In the genomic region with DNA sequence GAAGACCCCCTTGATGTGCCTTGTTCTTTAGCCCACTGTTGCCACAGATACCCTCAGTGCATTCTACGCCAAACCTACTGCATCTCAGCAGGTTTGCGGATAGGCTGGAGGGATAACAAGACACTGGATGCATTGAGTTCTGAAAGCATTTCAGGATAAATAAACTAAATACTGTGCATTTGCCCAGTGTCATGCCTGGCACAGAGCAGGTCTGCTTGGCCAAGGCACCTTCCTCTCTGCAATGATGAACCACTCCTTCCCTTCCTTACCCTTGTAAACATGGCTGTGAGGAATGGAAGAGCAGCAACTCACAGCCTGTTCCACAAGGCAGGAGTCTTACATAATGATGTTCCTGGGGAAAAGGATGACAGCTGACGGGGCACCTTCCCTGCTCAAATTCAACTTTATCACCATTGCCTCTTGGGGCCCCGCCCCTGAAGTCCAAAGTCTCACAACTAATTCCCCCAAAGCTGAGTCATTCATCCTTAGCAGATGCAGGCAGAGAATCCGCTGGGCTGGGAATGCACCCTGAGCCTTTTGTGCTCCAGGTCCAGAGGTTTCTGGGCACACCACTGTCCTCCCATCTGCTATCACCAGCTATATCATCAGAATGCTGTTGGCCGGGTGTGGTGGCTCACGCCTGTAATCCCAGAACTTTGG, we compare ENCODE assay signal across 15 cellular contexts.
DNase-seq lines count a peak whose midpoint lies in the region; ATAC-seq and TF ChIP-seq lines count a peak whose summit lies in the region.
"Had no signal": no experiment of that assay in that cellular context is flagged by ENCODE, and none has a peak within 500 bp of the region (broad histone marks: within the 10 kb centered on the region; RNA-seq: fewer than 3 reads in every experiment).

No MANE protein-coding gene starts in this region.

- H3K36me3 Mint-ChIP-seq in stimulated activated naive B cell treated with anti-CD40 and anti-IgM and Interleukin-4, amounts not matched to agents 10 μg/mL and 1 μg/mL and 100 μg/mL, for 72 hours, result peaks cover 16 to 26% of the 10 kb centered on the region in 2 donors
- H3K36me3 Mint-ChIP-seq: IgD-negative memory B cell had no signal

- peaks cover 8 to 13% of the 10 kb centered on the region in 2 donors for H3K4me1 Mint-ChIP-seq in stimulated activated naive B cell treated with anti-CD40 and anti-IgM and Interleukin-4, amounts not matched to agents 10 μg/mL and 1 μg/mL and 100 μg/mL, for 72 hours

- no peak overlapping the region for H3K4me3 ChIP-seq in RWPE2 (ENCODE audit: severe bottlenecking)
- H3K4me3 ChIP-seq in fibroblast of mammary gland (ENCODE audit: control insufficient read depth, low read depth, low read length), result no peak overlapping the region
- H3K4me3 ChIP-seq: adrenal gland, esophagus muscularis mucosa, SJSA1 had no signal

- peak overlapping the region; percentile 59 for H3K27ac Mint-ChIP-seq in stimulated activated naive B cell treated with anti-CD40 and anti-IgM and Interleukin-4, amounts not matched to agents 10 μg/mL and 1 μg/mL and 100 μg/mL, for 72 hours
- H3K27ac Mint-ChIP-seq: IgD-negative memory B cell had no signal

- no peak for TF ChIP-seq CTCF in RWPE2 (IDR thresholded peaks at IDR 0.05; ENCODE audit: poor library complexity, severe bottlenecking)
- no peak for TF ChIP-seq CTCF in fibroblast of mammary gland (conservative IDR thresholded peaks at IDR 0.05; ENCODE audit: control insufficient read depth, insufficient read depth, low read depth, low read length)

- ATAC-seq in RWPE2 (ENCODE audit: low read depth), result peak; percentile 54
- ATAC-seq in stimulated activated naive B cell treated with anti-CD40 and anti-IgM and Interleukin-4, amounts not matched to agents 10 μg/mL and 1 μg/mL and 100 μg/mL, for 72 hours (replicated peaks), result no peak
- no peak for ATAC-seq in HG02870 (IDR thresholded peaks at IDR 0.05; ENCODE audit: unreplicated experiment)
- ATAC-seq in GM21717 (IDR thresholded peaks at IDR 0.05; ENCODE audit: unreplicated experiment), result no peak

- no peaks in the 10 kb centered on the region for H3K27me3 ChIP-seq in RWPE2 (ENCODE audit: insufficient read depth, poor library complexity, severe bottlenecking)
- H3K27me3 ChIP-seq: adrenal gland, esophagus muscularis mucosa, SJSA1 had no signal

- H3K27ac ChIP-seq in RWPE2 (ENCODE audit: poor library complexity, severe bottlenecking), result no peak overlapping the region
- H3K27ac ChIP-seq: adrenal gland, esophagus muscularis mucosa, SJSA1 had no signal

- DNase-seq in DMS 273 (lab: John Stamatoyannopoulos, UW; ENCODE audit: unreplicated experiment) (peak; percentile 79), DMS 273 treated with DMSO at 0.1 percent for 48 hours (lab: John Stamatoyannopoulos, UW) (no peak), RWPE2 (ENCODE audit: low spot score) (no peak), fibroblast of mammary gland (ENCODE audit: low read depth) (peak; percentile 70), OCI-M1 (lab: John Stamatoyannopoulos, UW) (no peak)
- no peak for DNase-seq in stimulated activated naive B cell treated with anti-CD40 and anti-IgM and Interleukin-4, amounts not matched to agents 10 μg/mL and 1 μg/mL and 100 μg/mL, for 72 hours
- DNase-seq: 8988T; activated CD4-positive, alpha-beta T cell treated with anti-CD3 and anti-CD28 coated beads, Interleukin-2, amount 50 U/mL, for 1 hour; NCI-H2171 had no signal

- no peaks in the 10 kb centered on the region for H3K9me3 Mint-ChIP-seq in stimulated activated naive B cell treated with anti-CD40 and anti-IgM and Interleukin-4, amounts not matched to agents 10 μg/mL and 1 μg/mL and 100 μg/mL, for 72 hours
- H3K9me3 Mint-ChIP-seq: IgD-negative memory B cell had no signal

- no peaks in the 10 kb centered on the region for H3K9me3 ChIP-seq in RWPE2 (ENCODE audit: severe bottlenecking)
- H3K9me3 ChIP-seq: adrenal gland, esophagus muscularis mucosa, SJSA1 had no signal

- H3K27me3 Mint-ChIP-seq in stimulated activated naive B cell treated with anti-CD40 and anti-IgM and Interleukin-4, amounts not matched to agents 10 μg/mL and 1 μg/mL and 100 μg/mL, for 72 hours, result no peaks in the 10 kb centered on the region
- H3K27me3 Mint-ChIP-seq: IgD-negative memory B cell had no signal

- H3K4me3 Mint-ChIP-seq in stimulated activated naive B cell treated with anti-CD40 and anti-IgM and Interleukin-4, amounts not matched to agents 10 μg/mL and 1 μg/mL and 100 μg/mL, for 72 hours, result no peak overlapping the region
- H3K4me3 Mint-ChIP-seq: IgD-negative memory B cell had no signal

- H3K4me1 ChIP-seq in RWPE2 (ENCODE audit: insufficient read depth, poor library complexity, severe bottlenecking), result peaks cover 6% of the 10 kb centered on the region
- H3K4me1 ChIP-seq: adrenal gland had no signal

- peaks cover 27% of the 10 kb centered on the region for H3K36me3 ChIP-seq in RWPE2 (ENCODE audit: low read depth)

Comparison
In these comparisons a context has a peak if more than half of its experiments do, and no peak if none do; other contexts are left out.
1. DNase-seq: peak in DMS 273 (single experiment) and fibroblast of mammary gland (single experiment); none in DMS 273 treated with DMSO at 0.1 percent for 48 hours (single experiment), RWPE2 (single experiment), stimulated activated naive B cell treated with anti-CD40 and anti-IgM and Interleukin-4, amounts not matched to agents 10 μg/mL and 1 μg/mL and 100 μg/mL, for 72 hours (single experiment) and OCI-M1 (single experiment).